ENCODE assay signal across 25 cellular contexts in the genomic region with DNA sequence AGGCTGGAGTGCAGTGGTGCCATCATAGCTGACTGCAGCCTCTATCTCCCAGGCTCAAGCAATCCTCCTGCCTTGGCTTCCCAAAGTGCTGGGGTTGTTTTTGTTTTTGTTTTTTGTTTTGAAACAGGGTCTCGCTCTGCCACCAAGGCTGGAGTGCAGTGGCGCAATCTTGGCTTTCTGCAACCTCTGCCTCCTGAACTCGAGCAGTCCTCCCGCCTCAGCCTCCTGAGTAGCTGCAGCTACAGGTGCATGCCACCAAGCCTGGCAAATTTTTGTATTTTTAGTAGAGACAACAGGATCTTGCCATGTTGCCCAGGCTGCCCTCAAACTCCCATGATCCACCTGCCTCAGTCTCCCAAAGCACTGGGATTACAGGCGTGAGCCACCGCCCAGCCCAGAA. TPM values are rescaled to one million over a fixed set of nuclear protein-coding genes. Genes with fewer than 3 reads are reported as not detected.
DNase-seq lines count a peak whose midpoint lies in the region; ATAC-seq, FAIRE-seq and TF ChIP-seq lines count a peak whose summit lies in the region.
"Had no signal": no experiment of that assay in that cellular context is flagged by ENCODE, and none has a peak within 500 bp of the region (broad histone marks: within the 10 kb centered on the region; RNA-seq: fewer than 3 reads in every experiment).

No MANE protein-coding gene starts in this region.

- no peak for FAIRE-seq in A549 (lab: Jason Lieb, UNC)
- FAIRE-seq: kidney had no signal

- dilution Hi-C loops in IMR-90 (cut with HindIII; ENCODE audit: low sequenced_read_pairs, unreplicated experiment) = no loop called here

- no peaks in the 10 kb centered on the region for H3K27me3 ChIP-seq in IMR-90 (ENCODE audit: control insufficient read depth, insufficient read depth, low read length)
- H3K27me3 ChIP-seq in duodenal mucosa (ENCODE audit: control insufficient read depth in 1 of 2, insufficient read depth in 2 of 2, low read length in 2 of 2) = peaks cover 0 to 4% of the 10 kb centered on the region in 2 donors
- H3K27me3 ChIP-seq in esophagus muscularis mucosa = peaks cover 0 to 38% (median 16%) of the 10 kb centered on the region in 4 donors
- H3K27me3 ChIP-seq: body of pancreas, ovary had no signal

- no peak overlapping the region for H2AK9ac ChIP-seq in IMR-90 (replicated peaks; ENCODE audit: low read depth, low read length, poor library complexity)

- ATAC-seq in A549 = no peak
- no peak for ATAC-seq in IMR-90 (ENCODE audit: low read depth)
- ATAC-seq in activated naive CD4-positive, alpha-beta T cell treated with anti-CD3 and anti-CD28 coated beads, Interleukin-2, amount 50 U/mL, for 72 hours = no peak
- no peak for ATAC-seq in activated T-cell treated with anti-CD3 and anti-CD28 coated beads, Interleukin-2, amount 50 U/mL, for 4 hours
- ATAC-seq: body of pancreas; effector memory CD8-positive, alpha-beta T cell; lower lobe of right lung; T-helper 17 cell had no signal

- peak overlapping the region in 1 of 2 experiments; percentile 12; a peak in 1 of 4 replicates for H4K8ac ChIP-seq in IMR-90 (ENCODE audit: low read depth in 2 of 2, low read length in 2 of 2)

- TF ChIP-seq POLR2A in A549 (IDR thresholded peaks at IDR 0.05; ENCODE audit: low read length) (no peak), IMR-90 (IDR thresholded peaks at IDR 0.05; ENCODE audit: low read depth, low read length) (no peak), esophagus muscularis mucosa (IDR thresholded peaks at IDR 0.05; ENCODE audit: low read depth) (no peak)

- H4K5ac ChIP-seq in IMR-90 (ENCODE audit: low read depth, low read length) = no peak overlapping the region

- intact Hi-C loops in IMR-90 (cut with micrococcal nuclease) (no loop called here), esophagus muscularis mucosa (cut with DNase I) (no loop called here)

- H3K36me3 Mint-ChIP-seq in nephron (ENCODE audit: low read depth) = no peaks in the 10 kb centered on the region
- H3K36me3 Mint-ChIP-seq in activated naive CD4-positive, alpha-beta T cell treated with anti-CD3 and anti-CD28 coated beads, Interleukin-2, amount 50 U/mL, for 72 hours = no peaks in the 10 kb centered on the region
- H3K36me3 Mint-ChIP-seq in activated T-cell treated with anti-CD3 and anti-CD28 coated beads, Interleukin-2, amount 50 U/mL, for 4 hours (ENCODE audit: insufficient read depth) = no peaks in the 10 kb centered on the region

- H3K27me3 Mint-ChIP-seq in nephron (ENCODE audit: low read depth) = peaks cover 23% of the 10 kb centered on the region
- H3K27me3 Mint-ChIP-seq in activated T-cell treated with anti-CD3 and anti-CD28 coated beads, Interleukin-2, amount 50 U/mL, for 4 hours (ENCODE audit: low read depth) = peaks cover 23% of the 10 kb centered on the region

- peak overlapping the region; percentile 55; the same call in 1 of the 2 replicates for H4K91ac ChIP-seq in IMR-90 (ENCODE audit: insufficient read depth, low read depth, low read length)

- TF ChIP-seq EP300 in A549 (IDR thresholded peaks at IDR 0.05) = no peak
- TF ChIP-seq EP300 in esophagus muscularis mucosa (IDR thresholded peaks at IDR 0.05) = no peak

- in situ Hi-C loops in IMR-90 (cut with MboI; ENCODE audit: low sequenced_read_pairs) = no loop called here

- H3K27ac Mint-ChIP-seq in nephron = peak overlapping the region; percentile 79 to 94 (median 88)
- no peak overlapping the region for H3K27ac Mint-ChIP-seq in activated naive CD4-positive, alpha-beta T cell treated with anti-CD3 and anti-CD28 coated beads, Interleukin-2, amount 50 U/mL, for 72 hours
- H3K27ac Mint-ChIP-seq: effector memory CD8-positive, alpha-beta T cell; T-helper 17 cell had no signal

- 0 out of 2 replicates have a peak overlapping the region, but pooled peaks have one; percentile 85 for H3K14ac ChIP-seq in IMR-90 (replicated peaks; ENCODE audit: low read depth, low read length)

- no peak overlapping the region for H3K4me3 ChIP-seq in A549
- no peak overlapping the region for H3K4me3 ChIP-seq in IMR-90 (ENCODE audit: insufficient read depth, low read depth, low read length)
- peak overlapping the region in 1 of 2 donors; percentile 23 for H3K4me3 ChIP-seq in duodenal mucosa (ENCODE audit: low read depth in 1 of 2, low read length in 2 of 2)
- H3K4me3 ChIP-seq in esophagus muscularis mucosa = no peak overlapping the region
- H3K4me3 ChIP-seq: body of pancreas, lower lobe of right lung, ovary, upper lobe of left lung had no signal

- no peak for TF ChIP-seq RAD21 in A549 (conservative IDR thresholded peaks at IDR 0.05 in 1 of 2, IDR thresholded peaks at IDR 0.05 in 1 of 2)
- no peak for TF ChIP-seq RAD21 in IMR-90 (IDR thresholded peaks at IDR 0.05; ENCODE audit: low read length)

- CTCF ChIA-PET in A549 (lab: Yijun Ruan, JAX) (interaction anchor here (0.7 to 1.1 kb wide), 3 partner anchors 31 to 352 kb away, joined by 3 read pairs; no protein-coding TSS in a partner anchor), IMR-90 (lab: Yijun Ruan, JAX) (no interaction called here)

- H4K20me1 ChIP-seq in IMR-90 (ENCODE audit: insufficient read depth, low read length) = no peaks in the 10 kb centered on the region

- H3K9me1 ChIP-seq in IMR-90 (ENCODE audit: insufficient read depth, low read length) = peaks cover 29% of the 10 kb centered on the region

- H2AK5ac ChIP-seq in IMR-90 (ENCODE audit: low read depth, low read length) = peak overlapping the region; percentile 73

- peak overlapping the region; percentile 66; the same call in 1 of the 2 replicates for H2BK20ac ChIP-seq in IMR-90 (ENCODE audit: low read depth, low read length)

- no TSS peak for BruUV-seq in IMR-90 (replicated peaks; lab: Mats Ljungman, UMichigan)

- DNase-seq in A549 (ENCODE audit: low read depth in 1 of 2, low spot score in 1 of 2) (no peak), IMR-90 (no peak), esophagus muscularis mucosa (ENCODE audit: extremely low spot score) (no peak)
- no peak for DNase-seq in stimulated activated CD4-positive, alpha-beta T cell treated with anti-CD3 and anti-CD28 coated beads, Interleukin-4, amount 100 ng/mL, for 24 hours
- DNase-seq in activated naive CD4-positive, alpha-beta T cell treated with anti-CD3 and anti-CD28 coated beads, Interleukin-2, amount 50 U/mL, for 72 hours (ENCODE audit: low spot score in 2 of 2) = no peak
- no peak for DNase-seq in activated T-cell treated with anti-CD3 and anti-CD28 coated beads, Interleukin-2, amount 50 U/mL, for 4 hours
- DNase-seq: activated CD4-positive, alpha-beta T cell treated with anti-CD3 and anti-CD28 coated beads, Interleukin-2, amount 50 U/mL, for 1 hour; activated effector memory CD4-positive, alpha-beta T cell treated with Interleukin-2 at 50 U/mL for 16 hours; body of pancreas; effector memory CD8-positive, alpha-beta T cell; GOT3; kidney; lower lobe of right lung; NCI-H187 treated with DMSO at 0.1 percent for 48 hours; ovary; right cardiac atrium; T-helper 17 cell; upper lobe of left lung had no signal

- no peak overlapping the region for H3K56ac ChIP-seq in IMR-90 (ENCODE audit: extremely low read depth, insufficient read depth, low read length)

- 97% methylated on average over 6 of the region's 6 CpGs for WGBS in A549 (ENCODE audit: missing lambda C conversion rate)
- WGBS in IMR-90 (ENCODE audit: extremely low coverage in 2 of 2, insufficient read length in 1 of 2), 2 experiments = 100% methylated on average over 2 of the region's 6 CpGs; no CpG with 5 or more reads in 1 of the 2 experiments
- WGBS in esophagus muscularis mucosa = 98% methylated on average over 6 of the region's 6 CpGs

- H3K4me2 ChIP-seq in A549 = peak overlapping the region; percentile 56
- no peak overlapping the region for H3K4me2 ChIP-seq in IMR-90 (ENCODE audit: low read depth, low read length)
- H3K4me2 ChIP-seq: KMS-11 had no signal

- H3K23ac ChIP-seq in IMR-90 (ENCODE audit: low read depth, low read length) = no peak overlapping the region

- POLR2A ChIA-PET in A549 (lab: Yijun Ruan, JAX) (interaction anchor here (0.6 kb wide), 1 partner anchor 242 kb away, joined by 3 read pairs; no protein-coding TSS in a partner anchor), IMR-90 (lab: Charles Lee; ENCODE audit: unreplicated experiment) (no interaction called here)

- H3K18ac ChIP-seq in IMR-90 (ENCODE audit: low read depth, low read length) = no peak overlapping the region

- no peak overlapping the region for H2AFZ ChIP-seq in IMR-90 (replicated peaks; ENCODE audit: low read length, poor library complexity)

- H3K27ac ChIP-seq in A549 (peak overlapping the region; percentile 84 to 91), IMR-90 (ENCODE audit: insufficient read depth, low read length) (no peak overlapping the region), duodenal mucosa (ENCODE audit: low read depth, low read length) (peak overlapping the region; percentile 11), esophagus muscularis mucosa (replicated peaks in 1 of 4) (no peak overlapping the region)
- H3K27ac ChIP-seq: KMS-11, ovary had no signal

- no peaks in the 10 kb centered on the region for H3K36me3 ChIP-seq in IMR-90 (ENCODE audit: control insufficient read depth, insufficient read depth, low read length)
- H3K36me3 ChIP-seq in duodenal mucosa (ENCODE audit: control insufficient read depth in 1 of 2, insufficient read depth in 2 of 2, low read length in 2 of 2) = peaks cover 0 to 7% of the 10 kb centered on the region in 2 donors
- no peaks in the 10 kb centered on the region for H3K36me3 ChIP-seq in esophagus muscularis mucosa
- H3K36me3 ChIP-seq: lower lobe of right lung, ovary, upper lobe of left lung had no signal

- no peak overlapping the region for H2BK15ac ChIP-seq in IMR-90 (ENCODE audit: low read depth, low read length)

- H3K4me3 Mint-ChIP-seq in nephron = no peak overlapping the region
- no peak overlapping the region for H3K4me3 Mint-ChIP-seq in activated T-cell treated with anti-CD3 and anti-CD28 coated beads, Interleukin-2, amount 50 U/mL, for 4 hours
- H3K4me3 Mint-ChIP-seq: effector memory CD8-positive, alpha-beta T cell; T-helper 17 cell had no signal

- no peak overlapping the region for H2BK5ac ChIP-seq in IMR-90 (ENCODE audit: low read depth, low read length, poor library complexity, severe bottlenecking)

- H2BK120ac ChIP-seq in IMR-90 (ENCODE audit: low read depth, low read length) = peak overlapping the region; percentile 87

- peak overlapping the region; percentile 91; the same call in 1 of the 2 replicates for H3K4ac ChIP-seq in IMR-90 (ENCODE audit: low read depth, low read length)

- H3K9me3 Mint-ChIP-seq in nephron = no peaks in the 10 kb centered on the region
- no peaks in the 10 kb centered on the region for H3K9me3 Mint-ChIP-seq in activated naive CD4-positive, alpha-beta T cell treated with anti-CD3 and anti-CD28 coated beads, Interleukin-2, amount 50 U/mL, for 72 hours
- no peaks in the 10 kb centered on the region for H3K9me3 Mint-ChIP-seq in activated T-cell treated with anti-CD3 and anti-CD28 coated beads, Interleukin-2, amount 50 U/mL, for 4 hours
- H3K9me3 Mint-ChIP-seq: effector memory CD8-positive, alpha-beta T cell had no signal

- H3K4me1 ChIP-seq in A549 (peaks cover 59% of the 10 kb centered on the region), IMR-90 (ENCODE audit: control insufficient read depth, insufficient read depth, low read length) (peaks cover 24% of the 10 kb centered on the region), duodenal mucosa (ENCODE audit: control insufficient read depth in 1 of 2, insufficient read depth in 2 of 2, low read length in 2 of 2) (peaks cover 45 to 46% of the 10 kb centered on the region in 2 donors), esophagus muscularis mucosa (peaks cover 12 to 17% (median 14%) of the 10 kb centered on the region in 4 donors)

- no peak overlapping the region for H3K9ac ChIP-seq in IMR-90 (ENCODE audit: low read depth, low read length)
- H3K9ac ChIP-seq in duodenal mucosa (ENCODE audit: low read depth in 1 of 2, low read length in 2 of 2) = peak overlapping the region in 1 of 2 donors; percentile 22
- H3K9ac ChIP-seq: KMS-11 had no signal

- no peak for TF ChIP-seq CTCF in A549 (IDR thresholded peaks at IDR 0.05)
- no peak for TF ChIP-seq CTCF in IMR-90 (conservative IDR thresholded peaks at IDR 0.05; ENCODE audit: low read depth, low read length)
- no peak for TF ChIP-seq CTCF in nephron (IDR thresholded peaks at IDR 0.05; ENCODE audit: unreplicated experiment in 3 of 3)
- no peak for TF ChIP-seq CTCF in esophagus muscularis mucosa (IDR thresholded peaks at IDR 0.05)

- H3K9me3 ChIP-seq in A549 = no peaks in the 10 kb centered on the region
- H3K9me3 ChIP-seq in IMR-90 (ENCODE audit: control insufficient read depth, insufficient read depth, low read length) = no peaks in the 10 kb centered on the region
- H3K9me3 ChIP-seq in duodenal mucosa (ENCODE audit: control insufficient read depth in 1 of 2, low read length in 2 of 2) = no peaks in the 10 kb centered on the region
- H3K9me3 ChIP-seq in esophagus muscularis mucosa = no peaks in the 10 kb centered on the region
- H3K9me3 ChIP-seq: body of pancreas, lower lobe of right lung, ovary, upper lobe of left lung had no signal

- H3K79me1 ChIP-seq in IMR-90 (ENCODE audit: low read depth in 1 of 2, low read length in 2 of 2) = peaks cover 0 to 72% of the 10 kb centered on the region in 2 experiments; a peak in 2 of 4 replicates

- H3K4me1 Mint-ChIP-seq in nephron = peaks cover 38% of the 10 kb centered on the region
- peaks cover 14% of the 10 kb centered on the region for H3K4me1 Mint-ChIP-seq in activated T-cell treated with anti-CD3 and anti-CD28 coated beads, Interleukin-2, amount 50 U/mL, for 4 hours (ENCODE audit: low read depth)

RNA-seq across cellular contexts. Expression of a gene that starts 4.2 kb away (rescaled TPM):
- polyA plus RNA-seq in A549 (2011; rRNA removed) (0.44 and 0.66 TPM in 2 replicates), A549 (2017; fragmentation: RNase III; extraction: RNeasy Plus Mini Kit Qiagen cat#74134 plus additional on column Dnase treatment) (0.58 to 1.1 TPM (median 0.96 TPM) in 3 replicates), IMR-90 (2012; rRNA removed) (1.7 and 1.8 TPM in 2 replicates)
- 0.71 and 1.1 TPM in 2 replicates for polyA plus RNA-seq in A549 (2012; cell fraction: cytosol; rRNA removed)
- 0.40 and 0.69 TPM in 2 replicates for polyA plus RNA-seq in A549 (2012; cell fraction: nucleus; rRNA removed)
- 1.1 and 1.3 TPM in 2 replicates for polyA minus RNA-seq in A549 (2011; rRNA and poly(A)+ RNA removed)
- total RNA-seq in IMR-90 (2012; rRNA removed) (0.72 and 1.1 TPM in 2 replicates), esophagus muscularis mucosa (1 to 10 TPM in 3 of 4 donors, under 1 TPM in 1; 0.83 to 2.1 (median 1.6) TPM)
- 1.6 and 1.7 TPM in 2 replicates for polyA plus RNA-seq in IMR-90 (2012; cell fraction: cytosol; rRNA removed)
- polyA plus RNA-seq in IMR-90 (2012; cell fraction: nucleus; rRNA removed; ENCODE audit: low replicate concordance) = 3.0 and 3.3 TPM in 2 replicates
- under 1 TPM; 0.20 to 0.29 TPM for total RNA-seq in activated naive CD4-positive, alpha-beta T cell treated with anti-CD3 and anti-CD28 coated beads, Interleukin-2, amount 50 U/mL, for 72 hours
- under 1 TPM; 0.11 to 0.30 (median 0.29) TPM for total RNA-seq in activated T-cell treated with anti-CD3 and anti-CD28 coated beads, Interleukin-2, amount 50 U/mL, for 4 hours
- total RNA-seq: Daoy, SK-MEL-5, T-helper 17 cell had no signal

RNA-seq across cellular contexts. Expression of a gene that starts 35.0 kb away (rescaled TPM):
- polyA plus RNA-seq in A549 (2011; rRNA removed) (not detected in 2 replicates), A549 (2017; fragmentation: RNase III; extraction: RNeasy Plus Mini Kit Qiagen cat#74134 plus additional on column Dnase treatment) (not detected in 3 replicates), IMR-90 (2012; rRNA removed) (0.32 and 0.34 TPM in 2 replicates)
- not detected in 2 replicates for polyA plus RNA-seq in A549 (2012; cell fraction: cytosol; rRNA removed)
- not detected in 2 replicates for polyA plus RNA-seq in A549 (2012; cell fraction: nucleus; rRNA removed)
- not detected in 2 replicates for polyA minus RNA-seq in A549 (2011; rRNA and poly(A)+ RNA removed)
- total RNA-seq in IMR-90 (2012; rRNA removed) (under 0.01 and 0.18 TPM in 2 replicates), esophagus muscularis mucosa (not detected)
- 0.50 and 0.60 TPM in 2 replicates for polyA plus RNA-seq in IMR-90 (2012; cell fraction: cytosol; rRNA removed)
- polyA plus RNA-seq in IMR-90 (2012; cell fraction: nucleus; rRNA removed; ENCODE audit: low replicate concordance) = 0.12 and 0.18 TPM in 2 replicates
- under 1 TPM; 0.14 to 0.37 TPM for total RNA-seq in activated naive CD4-positive, alpha-beta T cell treated with anti-CD3 and anti-CD28 coated beads, Interleukin-2, amount 50 U/mL, for 72 hours
- not detected for total RNA-seq in activated T-cell treated with anti-CD3 and anti-CD28 coated beads, Interleukin-2, amount 50 U/mL, for 4 hours
- total RNA-seq: body of pancreas, chondrocyte, Daoy, kidney, lower lobe of right lung, OCI-LY7, ovary, right cardiac atrium, SK-MEL-5, T-helper 17 cell, upper lobe of left lung had no signal
- polyA plus RNA-seq: right cardiac atrium had no signal

RNA-seq across cellular contexts. Expression of a gene that starts 56.6 kb away (rescaled TPM):
- polyA plus RNA-seq in A549 (2011; rRNA removed) (0.62 and 0.82 TPM in 2 replicates), A549 (2017; fragmentation: RNase III; extraction: RNeasy Plus Mini Kit Qiagen cat#74134 plus additional on column Dnase treatment) (0.90 to 1.0 TPM (median 0.98 TPM) in 3 replicates), IMR-90 (2012; rRNA removed) (0.60 and 1.0 TPM in 2 replicates)
- 0.41 and 0.45 TPM in 2 replicates for polyA plus RNA-seq in A549 (2012; cell fraction: cytosol; rRNA removed)
- 1.1 and 2.3 TPM in 2 replicates for polyA plus RNA-seq in A549 (2012; cell fraction: nucleus; rRNA removed)
- polyA minus RNA-seq in A549 (2011; rRNA and poly(A)+ RNA removed) = 0.54 and 0.74 TPM in 2 replicates
- total RNA-seq in IMR-90 (2012; rRNA removed) (under 0.01 and 0.18 TPM in 2 replicates), esophagus muscularis mucosa (under 1 TPM in 2 of 4 donors, not detected in 2; 0.83 to 0.86 TPM)
- 0.21 and 0.42 TPM in 2 replicates for polyA plus RNA-seq in IMR-90 (2012; cell fraction: cytosol; rRNA removed)
- 0.94 and 1.4 TPM in 2 replicates for polyA plus RNA-seq in IMR-90 (2012; cell fraction: nucleus; rRNA removed; ENCODE audit: low replicate concordance)
- total RNA-seq in activated naive CD4-positive, alpha-beta T cell treated with anti-CD3 and anti-CD28 coated beads, Interleukin-2, amount 50 U/mL, for 72 hours = 1 to 10 TPM; 2.7 to 7.6 TPM
- 1 to 10 TPM in 2 of 3 donors, under 1 TPM in 1; 0.47 to 1.8 (median 1.2) TPM for total RNA-seq in activated T-cell treated with anti-CD3 and anti-CD28 coated beads, Interleukin-2, amount 50 U/mL, for 4 hours
- total RNA-seq: body of pancreas had no signal

Comparison
In these comparisons a context has a peak if more than half of its experiments do, and no peak if none do; other contexts are left out.
1. H3K27ac ChIP-seq: peak in A549 (2 of 2) and duodenal mucosa (single experiment); none in IMR-90 (single experiment) and esophagus muscularis mucosa (0 of 4).
2. H3K27ac Mint-ChIP-seq: peak in nephron (3 of 3); none in activated naive CD4-positive, alpha-beta T cell treated with anti-CD3 and anti-CD28 coated beads, Interleukin-2, amount 50 U/mL, for 72 hours (0 of 2).